Comparison of ENCODE assay signal across 8 cellular contexts in the genomic region with DNA sequence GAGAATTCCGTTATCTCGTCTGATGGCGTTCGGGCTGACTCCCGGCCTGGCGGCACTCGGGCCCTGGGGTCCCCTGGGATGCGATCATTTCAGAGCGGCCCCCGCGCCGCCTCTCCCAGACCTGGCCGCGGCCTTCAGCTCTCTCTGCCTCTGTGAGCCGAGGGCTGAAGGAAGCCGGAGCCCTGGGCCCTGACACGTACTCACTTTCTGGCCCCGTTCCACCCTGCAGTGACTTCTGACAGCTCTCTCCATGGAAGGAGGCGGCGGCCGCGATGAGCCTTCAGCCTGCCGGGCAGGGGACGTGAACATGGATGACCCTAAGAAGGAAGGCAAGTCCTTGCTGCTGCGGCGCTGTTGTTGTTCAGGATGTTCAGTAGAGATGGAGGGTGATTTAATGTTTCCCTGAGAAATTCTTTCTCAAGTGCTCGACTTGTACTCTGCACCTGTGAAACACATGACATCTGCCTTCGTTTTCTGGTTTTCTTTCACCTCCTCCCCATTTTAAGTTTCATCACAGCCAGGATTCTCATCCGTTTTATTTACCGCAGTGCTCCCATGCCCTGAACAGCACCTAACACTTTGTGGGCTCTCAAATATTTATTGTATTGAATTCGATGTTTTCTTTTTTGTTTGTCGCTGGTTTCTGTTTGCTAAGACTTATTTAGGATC. TPM values are rescaled to one million over a fixed set of nuclear protein-coding genes. Genes with fewer than 3 reads are reported as not detected.
DNase-seq lines count a peak whose midpoint lies in the region; ATAC-seq and TF ChIP-seq lines count a peak whose summit lies in the region.

No MANE protein-coding gene starts in this region.

- 14 to 18% methylated on average over 8 of the region's 32 CpGs for WGBS in gastroesophageal sphincter (ENCODE audit: low coverage in 1 of 2), 2 donors
- 4% methylated on average over 30 of the region's 32 CpGs for WGBS in prostate gland

- no peak for TF ChIP-seq EP300 in gastroesophageal sphincter (IDR thresholded peaks at IDR 0.05)

- H3K4me3 ChIP-seq in WERI-Rb-1 (ENCODE audit: low read depth, low read length): peak overlapping the region; percentile 82
- H3K4me3 ChIP-seq in gastroesophageal sphincter: peak overlapping the region; percentile 21 to 64
- peak overlapping the region; percentile 33 to 35 for H3K4me3 ChIP-seq in prostate gland

- H3K9me3 ChIP-seq in WERI-Rb-1 (ENCODE audit: severe bottlenecking) (no peaks in the 10 kb centered on the region), gastroesophageal sphincter (peaks cover 0 to under 1% (median 0%) of the 10 kb centered on the region in 3 donors), prostate gland (no peaks in the 10 kb centered on the region)

- H3K27me3 ChIP-seq in WERI-Rb-1 (ENCODE audit: insufficient read depth, low read depth, severe bottlenecking) (no peaks in the 10 kb centered on the region), gastroesophageal sphincter (no peaks in the 10 kb centered on the region), prostate gland (replicated peaks; ENCODE audit: insufficient read depth) (no peaks in the 10 kb centered on the region)

- DNase-seq in AG20443 (ENCODE audit: low spot score) (peak; percentile 52), HPDE6-E6E7 (ENCODE audit: extremely low spot score) (peak; percentile 10), WERI-Rb-1 (peak; percentile 17), prostate gland (ENCODE audit: low spot score) (no peak), DMS153 treated with DMSO at 0.1 percent for 48 hours (lab: John Stamatoyannopoulos, UW; ENCODE audit: unreplicated experiment) (no peak)

- TF ChIP-seq CTCF in WERI-Rb-1 (IDR thresholded peaks at IDR 0.05; ENCODE audit: low read depth, low read length): no peak
- no peak for TF ChIP-seq CTCF in gastroesophageal sphincter (IDR thresholded peaks at IDR 0.05)
- TF ChIP-seq CTCF in prostate gland (IDR thresholded peaks at IDR 0.05): no peak

- H3K27ac ChIP-seq in WERI-Rb-1 (peak overlapping the region; percentile 85), gastroesophageal sphincter (peak overlapping the region in 1 of 4 donors; percentile 89), prostate gland (no peak overlapping the region)

- H3K36me3 ChIP-seq in WERI-Rb-1 (peaks cover 45% of the 10 kb centered on the region), gastroesophageal sphincter (peaks cover 0 to 19% of the 10 kb centered on the region in 2 donors), prostate gland (peaks cover 0 to 5% of the 10 kb centered on the region in 2 donors)

- peak; percentile 11 for ATAC-seq in GM18909 (IDR thresholded peaks at IDR 0.05; ENCODE audit: poor library complexity, unreplicated experiment)
- ATAC-seq in gastroesophageal sphincter: no peak
- ATAC-seq in HG02938 (IDR thresholded peaks at IDR 0.05; ENCODE audit: unreplicated experiment): no peak

- H3K4me1 ChIP-seq in gastroesophageal sphincter (peaks cover 0 to 25% (median 15%) of the 10 kb centered on the region in 3 donors), prostate gland (replicated peaks) (no peaks in the 10 kb centered on the region)

- intact Hi-C loops in prostate gland (cut with DNase I): loop anchor here (5.0 kb wide), 1 partner anchor 175 kb away; no protein-coding TSS in a partner anchor

- TF ChIP-seq POLR2A in gastroesophageal sphincter (IDR thresholded peaks at IDR 0.05): no peak
- TF ChIP-seq POLR2A in prostate gland (IDR thresholded peaks at IDR 0.05): no peak

RNA-seq across cellular contexts. Expression of gene GTSE1, which starts 0.6 kb away (rescaled TPM):
- total RNA-seq in gastroesophageal sphincter (under 1 TPM in 3 of 4 donors, not detected in 1; 0.13 to 0.20 (median 0.19) TPM), prostate gland (1 to 10 TPM in 1 of 2 donors, under 1 TPM in 1; 0.46 to 4.8 TPM)

RNA-seq across cellular contexts. Expression of gene TTC38, which starts 29.5 kb away (rescaled TPM):
- total RNA-seq in gastroesophageal sphincter: 10 to 100 TPM; 21.8 to 61.8 (median 33.3) TPM
- 100 to 1,000 TPM in 1 of 2 donors, 10 to 100 TPM in 1; 47.6 to 115 TPM for total RNA-seq in prostate gland

RNA-seq across cellular contexts. Expression of gene PKDREJ, which starts 34.1 kb away (rescaled TPM):
- total RNA-seq in gastroesophageal sphincter: under 1 TPM in 3 of 4 donors, not detected in 1; under 0.01 to 0.23 (median 0.10) TPM
- under 1 TPM in 1 of 2 donors, not detected in 1; 0.68 TPM for total RNA-seq in prostate gland

RNA-seq across cellular contexts. Expression of gene TRMU, which starts 38.2 kb away (rescaled TPM):
- 10 to 100 TPM in 3 of 4 donors, 1 to 10 TPM in 1; 9.9 to 33.8 (median 24.6) TPM for total RNA-seq in gastroesophageal sphincter
- total RNA-seq in prostate gland: 10 to 100 TPM; 35.1 to 52.9 TPM

RNA-seq across cellular contexts. Expression of gene CDPF1, which starts 47.2 kb away (rescaled TPM):
- 10 to 100 TPM; 14.9 to 27.1 (median 18.7) TPM for total RNA-seq in gastroesophageal sphincter
- total RNA-seq in prostate gland: 10 to 100 TPM; 16.2 to 20.6 TPM

Comparison
In these comparisons a context has a peak if more than half of its experiments do, and no peak if none do; other contexts are left out.
1. DNase-seq: peak in AG20443 (single experiment), HPDE6-E6E7 (single experiment) and WERI-Rb-1 (single experiment); none in prostate gland (single experiment) and DMS153 treated with DMSO at 0.1 percent for 48 hours (single experiment).
2. Peak in every context shown above with its lines, with median percentiles within 50 percentile points of each other: H3K4me3 ChIP-seq.